ENCODE assay signal across 18 cellular contexts in genomic region chr22:42927966-42928365, GRCh38.
"Had no signal": no experiment of that assay in that cellular context is flagged by ENCODE, and none has a peak within 500 bp of the region (broad histone marks: within the 10 kb centered on the region; RNA-seq: fewer than 3 reads in every experiment).

No MANE protein-coding gene starts in this region.

- DNase-seq: activated CD4-positive, alpha-beta T cell treated with anti-CD3 and anti-CD28 coated beads, Interleukin-2, amount 10 ng/mL, durations not matched to agents 7 days and 5 days; activated CD8-positive, alpha-beta memory T cell treated with anti-CD3 and anti-CD28 coated beads, Interleukin-2, amount 50 U/mL, for 4 hours; activated CD8-positive, alpha-beta T cell treated with anti-CD3 and anti-CD28 coated beads, Interleukin-2, amount 10 ng/mL, durations not matched to agents 7 days and 5 days; activated effector memory CD4-positive, alpha-beta T cell treated with Interleukin-2 at 50 U/mL for 16 hours; activated naive CD4-positive, alpha-beta T cell treated with anti-CD3 and anti-CD28 coated beads, Interleukin-2, amount 10 ng/mL, durations not matched to agents 7 days and 5 days; activated naive CD8-positive, alpha-beta T cell treated with anti-CD3 and anti-CD28 coated beads, Interleukin-2, amount 50 U/mL, for 24 hours; activated T-cell treated with anti-CD3 and anti-CD28 coated beads, Interleukin-2, amount 50 U/mL, for 48 hours; anterior cingulate cortex; cerebellar nuclear complex; effector CD4-positive, alpha-beta T cell; immature natural killer cell; kidney glomerular epithelial cell; naive thymus-derived CD8-positive, alpha-beta T cell; stimulated activated naive CD4-positive, alpha-beta T cell; substantia nigra; T-helper 17 cell had no signal

- H3K4me3 Mint-ChIP-seq: activated CD4-positive, alpha-beta T cell treated with anti-CD3 and anti-CD28 coated beads, Interleukin-2, amount 10 ng/mL, durations not matched to agents 7 days and 5 days; activated CD8-positive, alpha-beta T cell treated with anti-CD3 and anti-CD28 coated beads, Interleukin-2, amount 10 ng/mL, durations not matched to agents 7 days and 5 days; activated naive CD4-positive, alpha-beta T cell treated with anti-CD3 and anti-CD28 coated beads, Interleukin-2, amount 10 ng/mL, durations not matched to agents 7 days and 5 days; activated naive CD8-positive, alpha-beta T cell treated with anti-CD3 and anti-CD28 coated beads, Interleukin-2, amount 50 U/mL, for 24 hours; immature natural killer cell; naive thymus-derived CD8-positive, alpha-beta T cell; T-helper 17 cell had no signal

- H3K9me3 ChIP-seq: upper lobe of right lung had no signal

- H3K9me3 Mint-ChIP-seq: activated CD4-positive, alpha-beta T cell treated with anti-CD3 and anti-CD28 coated beads, Interleukin-2, amount 10 ng/mL, durations not matched to agents 7 days and 5 days; activated naive CD4-positive, alpha-beta T cell treated with anti-CD3 and anti-CD28 coated beads, Interleukin-2, amount 10 ng/mL, durations not matched to agents 7 days and 5 days; activated naive CD8-positive, alpha-beta T cell treated with anti-CD3 and anti-CD28 coated beads, Interleukin-2, amount 50 U/mL, for 24 hours; immature natural killer cell; naive thymus-derived CD8-positive, alpha-beta T cell had no signal

- H3K27me3 Mint-ChIP-seq: activated CD4-positive, alpha-beta T cell treated with anti-CD3 and anti-CD28 coated beads, Interleukin-2, amount 10 ng/mL, durations not matched to agents 7 days and 5 days; activated naive CD4-positive, alpha-beta T cell treated with anti-CD3 and anti-CD28 coated beads, Interleukin-2, amount 10 ng/mL, durations not matched to agents 7 days and 5 days; activated naive CD8-positive, alpha-beta T cell treated with anti-CD3 and anti-CD28 coated beads, Interleukin-2, amount 50 U/mL, for 24 hours; naive thymus-derived CD8-positive, alpha-beta T cell; T-helper 17 cell had no signal

- H3K27me3 ChIP-seq: upper lobe of right lung had no signal

- ATAC-seq: activated CD8-positive, alpha-beta T cell treated with anti-CD3 and anti-CD28 coated beads, Interleukin-2, amount 10 ng/mL, durations not matched to agents 7 days and 5 days; activated naive CD8-positive, alpha-beta T cell treated with anti-CD3 and anti-CD28 coated beads, Interleukin-2, amount 50 U/mL, for 24 hours; esophagus mucosa; naive thymus-derived CD8-positive, alpha-beta T cell; T-helper 17 cell; upper lobe of right lung had no signal

- H3K36me3 Mint-ChIP-seq: activated naive CD4-positive, alpha-beta T cell treated with anti-CD3 and anti-CD28 coated beads, Interleukin-2, amount 10 ng/mL, durations not matched to agents 7 days and 5 days had no signal

- H3K27ac Mint-ChIP-seq: activated CD4-positive, alpha-beta T cell treated with anti-CD3 and anti-CD28 coated beads, Interleukin-2, amount 10 ng/mL, durations not matched to agents 7 days and 5 days; activated CD8-positive, alpha-beta T cell treated with anti-CD3 and anti-CD28 coated beads, Interleukin-2, amount 10 ng/mL, durations not matched to agents 7 days and 5 days; activated naive CD4-positive, alpha-beta T cell treated with anti-CD3 and anti-CD28 coated beads, Interleukin-2, amount 10 ng/mL, durations not matched to agents 7 days and 5 days; activated naive CD8-positive, alpha-beta T cell treated with anti-CD3 and anti-CD28 coated beads, Interleukin-2, amount 50 U/mL, for 24 hours; immature natural killer cell; naive thymus-derived CD8-positive, alpha-beta T cell; T-helper 17 cell had no signal

- H3K4me3 ChIP-seq: upper lobe of right lung had no signal

- H3K36me3 ChIP-seq: upper lobe of right lung had no signal
